ENCODE assay signal across 19 cellular contexts in the genomic region with DNA sequence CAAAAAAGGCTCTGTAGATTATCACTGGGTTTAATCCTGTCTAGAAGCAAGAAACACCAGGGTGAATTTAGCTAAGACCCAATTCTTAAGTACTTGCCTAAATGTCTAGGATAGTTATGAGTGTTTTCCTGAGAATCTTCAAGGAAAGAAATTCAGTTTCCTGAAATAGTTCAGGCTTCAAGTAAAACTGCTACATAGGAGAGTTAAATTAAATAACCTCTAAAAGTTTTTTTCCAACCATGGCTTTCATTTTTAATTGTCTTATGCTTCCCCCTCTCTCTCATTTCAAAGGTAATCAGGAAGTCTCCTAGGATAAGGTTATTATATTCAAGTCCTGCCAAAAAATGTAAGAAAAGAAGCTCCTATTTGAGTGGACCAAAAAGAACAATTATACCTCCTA. TPM values are rescaled to one million over a fixed set of nuclear protein-coding genes. Genes with fewer than 3 reads are reported as not detected.
DNase-seq lines count a peak whose midpoint lies in the region; ATAC-seq and FAIRE-seq lines count a peak whose summit lies in the region.
"Had no signal": no experiment of that assay in that cellular context is flagged by ENCODE, and none has a peak within 500 bp of the region (broad histone marks: within the 10 kb centered on the region; RNA-seq: fewer than 3 reads in every experiment).

No MANE protein-coding gene starts in this region.

- H3K36me3 ChIP-seq in SK-N-MC (ENCODE audit: insufficient read depth, low read length) (no peaks in the 10 kb centered on the region), mesenchymal stem cell (ENCODE audit: control insufficient read depth in 1 of 2, insufficient read depth in 2 of 2, low read depth in 1 of 2, low read length in 2 of 2) (no peaks in the 10 kb centered on the region)
- H3K36me3 ChIP-seq in CD8-positive, alpha-beta memory T cell (ENCODE audit: insufficient read depth, low read length) = no peaks in the 10 kb centered on the region
- H3K36me3 ChIP-seq: MG63, Peyer's patch had no signal

- no peaks in the 10 kb centered on the region for H3K36me3 Mint-ChIP-seq in activated T-cell treated with anti-CD3 and anti-CD28 coated beads, Interleukin-2, amount 50 U/mL, for 24 hours (ENCODE audit: low read depth)
- H3K36me3 Mint-ChIP-seq in CD8-positive, alpha-beta memory T cell = peaks cover 0 to 5% (median 0%) of the 10 kb centered on the region in 3 donors

- H3K9ac ChIP-seq in SK-N-MC (ENCODE audit: insufficient read length) (no peak overlapping the region), mesenchymal stem cell (ENCODE audit: low read length) (peak overlapping the region; percentile 24)

- H3K9me3 ChIP-seq in SK-N-MC (ENCODE audit: low read depth, low read length) (no peaks in the 10 kb centered on the region), mesenchymal stem cell (ENCODE audit: control insufficient read depth, low read length) (no peaks in the 10 kb centered on the region)
- no peaks in the 10 kb centered on the region for H3K9me3 ChIP-seq in CD8-positive, alpha-beta memory T cell (ENCODE audit: low read length)
- H3K9me3 ChIP-seq: MG63, Peyer's patch had no signal

- H3K4ac ChIP-seq in mesenchymal stem cell (ENCODE audit: low read depth in 1 of 2, low read length in 2 of 2) = no peak overlapping the region

- H3K4me3 ChIP-seq in SK-N-MC (no peak overlapping the region), mesenchymal stem cell (ENCODE audit: insufficient read depth in 1 of 2, low read depth in 1 of 2, low read length in 2 of 2) (no peak overlapping the region)
- H3K4me3 ChIP-seq in CD8-positive, alpha-beta memory T cell (ENCODE audit: low read length) = no peak overlapping the region
- H3K4me3 ChIP-seq: MG63, Peyer's patch had no signal

- CTCF ChIA-PET in CD8-positive, alpha-beta memory T cell (lab: Charles Lee) = no interaction called here

- ATAC-seq in HG02588 (IDR thresholded peaks at IDR 0.05; ENCODE audit: unreplicated experiment) = no peak
- ATAC-seq: HepG2 had no signal

- H2BK12ac ChIP-seq in mesenchymal stem cell (ENCODE audit: low read length in 2 of 2) = no peak overlapping the region

- peak overlapping the region; percentile 55; the same call in 1 of the 2 replicates for H3K27ac ChIP-seq in SK-N-MC
- peak overlapping the region; percentile 96 for H3K27ac ChIP-seq in mesenchymal stem cell (ENCODE audit: low read length, poor library complexity, severe bottlenecking)
- H3K27ac ChIP-seq in CD8-positive, alpha-beta memory T cell (ENCODE audit: low read depth, low read length) = no peak overlapping the region
- H3K27ac ChIP-seq: C4-2B, Peyer's patch had no signal

- H3K23ac ChIP-seq in mesenchymal stem cell (ENCODE audit: low read length in 2 of 2) = no peak overlapping the region

- no peak overlapping the region for H3K14ac ChIP-seq in mesenchymal stem cell (ENCODE audit: low read length in 2 of 2)

- no peaks in the 10 kb centered on the region for H3K27me3 Mint-ChIP-seq in activated T-cell treated with anti-CD3 and anti-CD28 coated beads, Interleukin-2, amount 50 U/mL, for 24 hours
- H3K27me3 Mint-ChIP-seq in CD8-positive, alpha-beta memory T cell = peaks cover 6 to 42% of the 10 kb centered on the region in 2 donors

- no peak overlapping the region for H2BK120ac ChIP-seq in mesenchymal stem cell (ENCODE audit: low read depth, low read length)

- H2BK5ac ChIP-seq in mesenchymal stem cell (ENCODE audit: low read depth, low read length, poor library complexity, severe bottlenecking) = no peak overlapping the region

- no peak overlapping the region for H3K18ac ChIP-seq in mesenchymal stem cell (ENCODE audit: low read depth in 1 of 2, low read length in 2 of 2)

- H3K4me1 Mint-ChIP-seq in activated T-cell treated with anti-CD3 and anti-CD28 coated beads, Interleukin-2, amount 50 U/mL, for 24 hours (ENCODE audit: low read depth) = peaks cover 11% of the 10 kb centered on the region
- peaks cover 3 to 13% (median 11%) of the 10 kb centered on the region in 3 donors for H3K4me1 Mint-ChIP-seq in CD8-positive, alpha-beta memory T cell

- H3K27ac Mint-ChIP-seq in activated T-cell treated with anti-CD3 and anti-CD28 coated beads, Interleukin-2, amount 50 U/mL, for 24 hours = peak overlapping the region; percentile 56
- no peak overlapping the region for H3K27ac Mint-ChIP-seq in CD8-positive, alpha-beta memory T cell

- no peak overlapping the region for H2BK15ac ChIP-seq in mesenchymal stem cell (ENCODE audit: low read depth, poor library complexity, severe bottlenecking)

- peak; percentile 98 for FAIRE-seq in G401.6 (lab: Jason Lieb, UNC)
- FAIRE-seq: H1, HepG2 had no signal

- no peak overlapping the region for H2AFZ ChIP-seq in mesenchymal stem cell (ENCODE audit: low read depth, low read length)

- POLR2A ChIA-PET in CD8-positive, alpha-beta memory T cell (lab: Charles Lee) = no interaction called here

- intact Hi-C loops in posterior vena cava (cut with DNase I) = no loop called here

- no peak overlapping the region for H2AK5ac ChIP-seq in mesenchymal stem cell (ENCODE audit: low read length, severe bottlenecking)

- no peak overlapping the region for H3K4me2 ChIP-seq in mesenchymal stem cell (ENCODE audit: low read length, poor library complexity, severe bottlenecking)

- no peaks in the 10 kb centered on the region for H3K79me1 ChIP-seq in mesenchymal stem cell (replicated peaks; ENCODE audit: low read length, poor library complexity, severe bottlenecking)

- no peak overlapping the region for H3K4me3 Mint-ChIP-seq in activated T-cell treated with anti-CD3 and anti-CD28 coated beads, Interleukin-2, amount 50 U/mL, for 24 hours
- no peak overlapping the region for H3K4me3 Mint-ChIP-seq in CD8-positive, alpha-beta memory T cell

- H3K9me3 Mint-ChIP-seq in activated T-cell treated with anti-CD3 and anti-CD28 coated beads, Interleukin-2, amount 50 U/mL, for 24 hours = no peaks in the 10 kb centered on the region
- peaks cover 0 to under 1% (median 0%) of the 10 kb centered on the region in 5 donors for H3K9me3 Mint-ChIP-seq in CD8-positive, alpha-beta memory T cell

- peaks cover 0 to 14% of the 10 kb centered on the region in 2 experiments for H3K27me3 ChIP-seq in mesenchymal stem cell (ENCODE audit: control insufficient read depth in 1 of 2, insufficient read depth in 1 of 2, low read length in 2 of 2)
- no peaks in the 10 kb centered on the region for H3K27me3 ChIP-seq in CD8-positive, alpha-beta memory T cell (ENCODE audit: insufficient read depth, low read length, poor library complexity, severe bottlenecking)
- H3K27me3 ChIP-seq: MG63, Peyer's patch had no signal

- H4K8ac ChIP-seq in mesenchymal stem cell (ENCODE audit: low read length) = no peak overlapping the region

- H3K4me1 ChIP-seq in mesenchymal stem cell (ENCODE audit: control insufficient read depth, insufficient read depth, low read depth, low read length) = peaks cover 7% of the 10 kb centered on the region
- H3K4me1 ChIP-seq in CD8-positive, alpha-beta memory T cell (ENCODE audit: insufficient read depth, low read length) = peaks cover 9% of the 10 kb centered on the region

- H4K91ac ChIP-seq in mesenchymal stem cell (ENCODE audit: low read length) = no peak overlapping the region

- no peak for DNase-seq in activated T-cell treated with anti-CD3 and anti-CD28 coated beads, Interleukin-2, amount 50 U/mL, for 24 hours
- DNase-seq in activated T-cell treated with anti-CD3 and anti-CD28 coated beads, Interleukin-2, amount 50 U/mL, for 1 hour = no peak
- no peak for DNase-seq in SK-N-MC (ENCODE audit: low read depth, low spot score)
- no peak for DNase-seq in mesenchymal stem cell
- DNase-seq in CD8-positive, alpha-beta memory T cell = no peak
- no peak for DNase-seq in posterior vena cava (ENCODE audit: low spot score)
- DNase-seq: MG63, NCI-H1092, NCI-H146, NCI-H2081, NCI-H510A, NCI-H774, Peyer's patch, SHP77 had no signal

RNA-seq across cellular contexts. Expression of gene FBXO28, which starts 46.7 kb away (rescaled TPM):
- polyA plus RNA-seq in mesenchymal stem cell (2013, experiment 1 of 2) = 12.1 TPM
- polyA plus RNA-seq in mesenchymal stem cell (2013, experiment 2 of 2) = 12.8 TPM
- total RNA-seq in CD8-positive, alpha-beta memory T cell = 10 to 100 TPM; 31.6 to 32.2 TPM
- 16.8 TPM for polyA plus RNA-seq in CD8-positive, alpha-beta memory T cell
- total RNA-seq in posterior vena cava = 10 to 100 TPM; 26.5 to 28.1 TPM
